19 cellular contexts compared by ENCODE assay signal in the genomic region with DNA sequence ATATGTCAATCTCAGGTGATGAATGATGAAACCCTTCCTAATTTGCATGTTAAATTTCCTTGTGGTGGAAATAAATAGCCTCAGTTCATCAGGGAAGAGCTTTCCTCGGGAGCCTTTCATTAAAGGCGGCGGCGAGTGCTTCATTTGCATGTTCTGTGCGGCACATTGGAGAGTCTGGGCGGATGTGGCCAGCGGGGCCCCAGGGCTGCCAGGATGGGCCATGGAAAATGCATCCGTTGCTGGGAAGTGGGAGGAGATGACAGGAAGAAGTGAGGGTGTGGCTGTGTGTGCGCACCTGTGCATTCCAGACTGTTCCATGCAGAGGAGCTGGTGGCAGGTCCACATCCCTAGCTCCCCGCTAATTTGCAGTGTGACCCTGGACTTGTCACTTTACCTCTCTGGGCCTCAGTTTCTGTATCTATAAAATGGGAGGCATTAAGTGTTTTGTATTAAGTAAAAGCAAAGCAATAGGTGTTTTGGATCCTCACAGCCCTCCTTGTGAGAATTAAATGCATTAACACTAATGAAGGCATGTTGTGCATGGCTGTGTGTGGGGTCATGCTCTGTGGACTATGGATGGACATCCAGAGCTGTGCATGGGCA.
DNase-seq lines count a peak whose midpoint lies in the region; ATAC-seq and TF ChIP-seq lines count a peak whose summit lies in the region.
"Had no signal": no experiment of that assay in that cellular context is flagged by ENCODE, and none has a peak within 500 bp of the region (broad histone marks: within the 10 kb centered on the region; RNA-seq: fewer than 3 reads in every experiment).

No MANE protein-coding gene starts in this region.

- H3K4me3 Mint-ChIP-seq in GM23338 = no peak overlapping the region
- H3K4me3 Mint-ChIP-seq in T-cell = no peak overlapping the region
- H3K4me3 Mint-ChIP-seq: B cell; T-helper 1 cell treated with Interleukin-12 subunit alpha and Interleukin-12 subunit beta and Interleukin-4 antibody, amounts not matched to agents 30 μg/mL and 1 μg/mL, for 36 hours had no signal

- H3K27me3 ChIP-seq in GM23338 (ENCODE audit: insufficient read depth) (no peaks in the 10 kb centered on the region), PC-3 (ENCODE audit: low read length) (peaks cover 81% of the 10 kb centered on the region)
- H3K27me3 ChIP-seq: testis had no signal

- H3K4me1 Mint-ChIP-seq in GM23338 (peaks cover 29% of the 10 kb centered on the region), T-cell (peaks cover 0 to 3% (median 0%) of the 10 kb centered on the region in 3 donors)
- H3K4me1 Mint-ChIP-seq: B cell had no signal

- H3K27ac Mint-ChIP-seq in GM23338 (no peak overlapping the region), T-cell (no peak overlapping the region)
- H3K27ac Mint-ChIP-seq: B cell; T-helper 1 cell treated with Interleukin-12 subunit alpha and Interleukin-12 subunit beta and Interleukin-4 antibody, amounts not matched to agents 30 μg/mL and 1 μg/mL, for 36 hours had no signal

- H3K9me2 ChIP-seq in GM23338 (ENCODE audit: insufficient read depth) (0 out of 2 replicates have a peak, but pooled peaks cover 3% of the 10 kb centered on the region), PC-3 (replicated peaks; ENCODE audit: low read length) (no peaks in the 10 kb centered on the region)

- TF ChIP-seq CTCF in GM23338 (conservative IDR thresholded peaks at IDR 0.05; ENCODE audit: low read depth in 2 of 2) (no peak), PC-3 (conservative IDR thresholded peaks at IDR 0.05; ENCODE audit: low read depth, low read length) (no peak)

- TF ChIP-seq POLR2A in GM18505 (IDR thresholded peaks at IDR 0.05; ENCODE audit: borderline replicate concordance, extremely low read depth, insufficient read depth, insufficient read length) = no peak

- CTCF ChIA-PET in PC-3 (lab: Charles Lee) (no interaction called here), T-cell (lab: Charles Lee) (no interaction called here)

- ATAC-seq in GM23338 = peak; percentile 58
- peak; percentile 37 for ATAC-seq in PC-3
- ATAC-seq in T-cell (replicated peaks in 1 of 4) = no peak
- no peak for ATAC-seq in GM18505 (IDR thresholded peaks at IDR 0.05; ENCODE audit: unreplicated experiment)
- ATAC-seq: activated CD4-positive, CD25-positive, alpha-beta regulatory T cell treated with anti-CD3 and anti-CD28 coated beads, Interleukin-2, amount 50 U/mL, for 24 hours had no signal

- H3K4me2 ChIP-seq in GM23338 = no peak overlapping the region
- H3K4me2 ChIP-seq in PC-3 (ENCODE audit: low read length) = no peak overlapping the region

- POLR2A ChIA-PET in PC-3 (lab: Charles Lee; ENCODE audit: unreplicated experiment) = no interaction called here
- POLR2A ChIA-PET in T-cell (lab: Charles Lee) = no interaction called here

- no peaks in the 10 kb centered on the region for H3K36me3 ChIP-seq in GM23338 (ENCODE audit: insufficient read depth)
- H3K36me3 ChIP-seq in PC-3 (ENCODE audit: low read depth, low read length) = no peaks in the 10 kb centered on the region
- H3K36me3 ChIP-seq: sigmoid colon had no signal

- BruUV-seq in PC-3 (replicated peaks; lab: Mats Ljungman, UMichigan) = no TSS peak

- H3F3A ChIP-seq in GM23338 (replicated peaks; ENCODE audit: low read depth) (no peaks in the 10 kb centered on the region), PC-3 (ENCODE audit: low read length, unreplicated experiment) (no peaks in the 10 kb centered on the region)

- H3K9me3 ChIP-seq in PC-3 (ENCODE audit: low read length) = no peaks in the 10 kb centered on the region
- H3K9me3 ChIP-seq: sigmoid colon, testis had no signal

- H3K36me3 Mint-ChIP-seq in GM23338 (ENCODE audit: low read depth) = no peaks in the 10 kb centered on the region
- no peaks in the 10 kb centered on the region for H3K36me3 Mint-ChIP-seq in T-cell

- no peak overlapping the region for H3K4me3 ChIP-seq in GM23338
- no peak overlapping the region for H3K4me3 ChIP-seq in PC-3 (ENCODE audit: low read length)
- H3K4me3 ChIP-seq: sigmoid colon had no signal

- H3K27ac ChIP-seq in GM23338 (ENCODE audit: low read depth) (no peak overlapping the region), PC-3 (ENCODE audit: low read length) (no peak overlapping the region)
- H3K27ac ChIP-seq: epithelial cell of prostate, sigmoid colon, testis had no signal

- H4K20me1 ChIP-seq in GM23338 (replicated peaks; ENCODE audit: insufficient read depth) (no peaks in the 10 kb centered on the region), PC-3 (ENCODE audit: low read length) (no peaks in the 10 kb centered on the region)

- DNase-seq in COR-L47 (lab: John Stamatoyannopoulos, UW) (peak; percentile 85), GM23338 (ENCODE audit: low spot score) (peak; percentile 69), PC-3 (peak; percentile 25), iPS-NIHi11 (ENCODE audit: low spot score) (peak; percentile 76), T-cell (no peak), anterior cingulate cortex (lab: John Stamatoyannopoulos, UW) (no peak), activated T-cell treated with anti-CD3 and anti-CD28 coated beads for 4 hours (no peak)
- DNase-seq: EL; GOT3; occipital lobe; RPMI8226; sigmoid colon; stimulated activated CD4-positive, alpha-beta T cell treated with anti-CD3 and anti-CD28 coated beads, Interleukin-4, amount 100 ng/mL, for 24 hours; testis had no signal

- H3K79me2 ChIP-seq in GM23338 (replicated peaks; ENCODE audit: insufficient read depth) (no peaks in the 10 kb centered on the region), PC-3 (ENCODE audit: low read length) (no peaks in the 10 kb centered on the region)

- H3K9me3 Mint-ChIP-seq in GM23338 (no peaks in the 10 kb centered on the region), T-cell (no peaks in the 10 kb centered on the region)
- H3K9me3 Mint-ChIP-seq: T-helper 1 cell treated with Interleukin-12 subunit alpha and Interleukin-12 subunit beta and Interleukin-4 antibody, amounts not matched to agents 30 μg/mL and 1 μg/mL, for 36 hours had no signal

- peaks cover 14% of the 10 kb centered on the region for H3K4me1 ChIP-seq in GM23338 (ENCODE audit: insufficient read depth)
- no peaks in the 10 kb centered on the region for H3K4me1 ChIP-seq in PC-3 (ENCODE audit: insufficient read depth, low read length)
- H3K4me1 ChIP-seq: sigmoid colon had no signal

- intact Hi-C loops in PC-3 (cut with micrococcal nuclease) = no loop called here

- H3K27me3 Mint-ChIP-seq in GM23338 (ENCODE audit: insufficient read depth, low read depth, poor library complexity) = peaks cover 5% of the 10 kb centered on the region
- H3K27me3 Mint-ChIP-seq in T-cell = peaks cover 0 to 7% of the 10 kb centered on the region in 2 donors
- H3K27me3 Mint-ChIP-seq: B cell had no signal

- H3K9ac ChIP-seq in PC-3 (ENCODE audit: low read length) = no peak overlapping the region

- no peak overlapping the region for H2AFZ ChIP-seq in GM23338
- no peak overlapping the region for H2AFZ ChIP-seq in PC-3 (ENCODE audit: low read length)

TF ChIP-seq in GM23338, 12 proteins besides CTCF, POLR2A, EP300 and RAD21 (continues in another document):
- no peak for TF ChIP-seq JUNB (IDR thresholded peaks at IDR 0.05; ENCODE audit: unreplicated experiment)

Comparison
In these comparisons a context has a peak if more than half of its experiments do, and no peak if none do; other contexts are left out.
1. DNase-seq: peak in COR-L47 (single experiment), GM23338 (single experiment), PC-3 (single experiment) and iPS-NIHi11 (single experiment); none in T-cell (0 of 34), anterior cingulate cortex (0 of 58) and activated T-cell treated with anti-CD3 and anti-CD28 coated beads for 4 hours (single experiment).
2. ATAC-seq: peak in GM23338 (single experiment) and PC-3 (single experiment); none in T-cell (0 of 4) and GM18505 (single experiment).